In the genomic region with DNA sequence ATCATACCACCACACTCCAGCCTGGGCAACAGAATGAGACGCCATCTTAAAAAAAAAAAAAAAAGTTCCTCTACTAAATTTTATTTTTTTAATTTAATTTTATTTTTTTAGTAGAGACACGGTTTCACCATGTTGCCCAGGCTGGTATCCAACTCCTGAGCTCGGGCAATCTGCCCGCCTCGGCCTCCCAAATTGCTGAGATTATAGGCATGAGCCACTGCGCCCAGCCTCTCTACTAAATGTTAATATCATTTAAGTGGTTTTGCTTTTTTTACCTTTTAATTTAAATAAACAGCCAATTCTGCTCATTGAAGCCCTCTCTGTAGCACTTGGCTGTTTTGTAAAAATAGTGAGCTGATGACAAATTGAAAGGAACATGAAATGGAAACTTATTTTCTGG, we compare ENCODE assay signal across 16 cellular contexts. TPM values are rescaled to one million over a fixed set of nuclear protein-coding genes. Genes with fewer than 3 reads are reported as not detected.
DNase-seq lines count a peak whose midpoint lies in the region; ATAC-seq and TF ChIP-seq lines count a peak whose summit lies in the region.
"Had no signal": no experiment of that assay in that cellular context is flagged by ENCODE, and none has a peak within 500 bp of the region (broad histone marks: within the 10 kb centered on the region; RNA-seq: fewer than 3 reads in every experiment).

No MANE protein-coding gene starts in this region.

- CTCF ChIA-PET in activated CD8-positive, alpha-beta T cell treated with anti-CD3 and anti-CD28 coated beads, Interleukin-2, amount 10 ng/mL, durations not matched to agents 7 days and 5 days (lab: Charles Lee), result interaction anchor here (0.6 to 4.3 kb wide), 31 partner anchors 9 to 682 kb away, joined by 3 to 47 read pairs (median 4); no protein-coding TSS in a partner anchor

- no peaks in the 10 kb centered on the region for H3K27me3 Mint-ChIP-seq in activated T-cell treated with anti-CD3 and anti-CD28 coated beads, Interleukin-2, amount 50 U/mL, for 72 hours (ENCODE audit: low read depth)
- no peaks in the 10 kb centered on the region for H3K27me3 Mint-ChIP-seq in activated CD8-positive, alpha-beta T cell treated with anti-CD3 and anti-CD28 coated beads, Interleukin-2, amount 10 ng/mL, durations not matched to agents 7 days and 5 days (ENCODE audit: low read depth)

- H3K9me3 ChIP-seq in lower lobe of right lung (no peaks in the 10 kb centered on the region), stomach smooth muscle (ENCODE audit: control insufficient read depth in 2 of 2, low read length in 2 of 2) (no peaks in the 10 kb centered on the region), uterus (no peaks in the 10 kb centered on the region)
- H3K9me3 ChIP-seq: gastroesophageal sphincter, SJSA1 had no signal

- no peaks in the 10 kb centered on the region for H3K9me3 Mint-ChIP-seq in activated T-cell treated with anti-CD3 and anti-CD28 coated beads, Interleukin-2, amount 50 U/mL, for 72 hours
- no peaks in the 10 kb centered on the region for H3K9me3 Mint-ChIP-seq in activated CD8-positive, alpha-beta T cell treated with anti-CD3 and anti-CD28 coated beads, Interleukin-2, amount 10 ng/mL, durations not matched to agents 7 days and 5 days (ENCODE audit: insufficient read depth)
- H3K9me3 Mint-ChIP-seq: activated B cell treated with CpG ODN at 0.5 μM for 24 hours; brain; CD14-positive monocyte; dendritic cell treated with granulocyte-macrophage colony-stimulating factor and Interleukin-4, amounts not matched to agents 40 ng/mL and 50 ng/mL, for 4 days had no signal

- H3K27ac ChIP-seq in lower lobe of right lung, result no peak overlapping the region
- peak overlapping the region; percentile 70 for H3K27ac ChIP-seq in stomach smooth muscle (ENCODE audit: low read length)
- H3K27ac ChIP-seq in uterus, result peak overlapping the region in 1 of 2 donors; percentile 66
- H3K27ac ChIP-seq: SJSA1 had no signal

- H3K4me3 ChIP-seq in lower lobe of right lung (no peak overlapping the region), stomach smooth muscle (ENCODE audit: low read length in 2 of 2) (peak overlapping the region; percentile 50 to 66), uterus (no peak overlapping the region)
- H3K4me3 ChIP-seq: SJSA1 had no signal

- no peak for TF ChIP-seq CTCF in lower lobe of right lung (IDR thresholded peaks at IDR 0.05)
- no peak for TF ChIP-seq CTCF in uterus (IDR thresholded peaks at IDR 0.05)

- peak overlapping the region; percentile 36 for H3K9ac ChIP-seq in stomach smooth muscle (ENCODE audit: low read length in 2 of 2)

- POLR2A ChIA-PET in activated CD8-positive, alpha-beta T cell treated with anti-CD3 and anti-CD28 coated beads, Interleukin-2, amount 10 ng/mL, durations not matched to agents 7 days and 5 days (lab: Charles Lee), result interaction anchor here (0.6 to 1.0 kb wide), 3 partner anchors 22 to 166 kb away, joined by 3 read pairs; no protein-coding TSS in a partner anchor

- H3K4me1 Mint-ChIP-seq in activated T-cell treated with anti-CD3 and anti-CD28 coated beads, Interleukin-2, amount 50 U/mL, for 72 hours (ENCODE audit: low read depth), result peaks cover 5% of the 10 kb centered on the region
- peaks cover 6% of the 10 kb centered on the region for H3K4me1 Mint-ChIP-seq in activated CD8-positive, alpha-beta T cell treated with anti-CD3 and anti-CD28 coated beads, Interleukin-2, amount 10 ng/mL, durations not matched to agents 7 days and 5 days (ENCODE audit: low read depth)
- H3K4me1 Mint-ChIP-seq: CD14-positive monocyte had no signal

- ATAC-seq in activated T-cell treated with anti-CD3 and anti-CD28 coated beads, Interleukin-2, amount 50 U/mL, for 72 hours (replicated peaks in 1 of 2), result no peak
- no peak for ATAC-seq in activated CD8-positive, alpha-beta T cell treated with anti-CD3 and anti-CD28 coated beads, Interleukin-2, amount 10 ng/mL, durations not matched to agents 7 days and 5 days
- ATAC-seq in lower lobe of right lung, result no peak

- H3K4me3 Mint-ChIP-seq in activated T-cell treated with anti-CD3 and anti-CD28 coated beads, Interleukin-2, amount 50 U/mL, for 72 hours, result peak overlapping the region; percentile 8 to 52
- no peak overlapping the region for H3K4me3 Mint-ChIP-seq in activated CD8-positive, alpha-beta T cell treated with anti-CD3 and anti-CD28 coated beads, Interleukin-2, amount 10 ng/mL, durations not matched to agents 7 days and 5 days
- H3K4me3 Mint-ChIP-seq: activated B cell treated with CpG ODN at 0.5 μM for 24 hours; CD14-positive monocyte; dendritic cell treated with granulocyte-macrophage colony-stimulating factor and Interleukin-4, amounts not matched to agents 40 ng/mL and 50 ng/mL, for 4 days had no signal

- no peaks in the 10 kb centered on the region for H3K36me3 Mint-ChIP-seq in activated T-cell treated with anti-CD3 and anti-CD28 coated beads, Interleukin-2, amount 50 U/mL, for 72 hours (ENCODE audit: insufficient read depth in 2 of 2)
- H3K36me3 Mint-ChIP-seq in activated CD8-positive, alpha-beta T cell treated with anti-CD3 and anti-CD28 coated beads, Interleukin-2, amount 10 ng/mL, durations not matched to agents 7 days and 5 days (ENCODE audit: low read depth), result no peaks in the 10 kb centered on the region
- H3K36me3 Mint-ChIP-seq: brain, CD14-positive monocyte had no signal

- no peak for TF ChIP-seq POLR2A in uterus (IDR thresholded peaks at IDR 0.05)

- H3K27ac Mint-ChIP-seq in activated T-cell treated with anti-CD3 and anti-CD28 coated beads, Interleukin-2, amount 50 U/mL, for 72 hours, result peak overlapping the region; percentile 73
- peak overlapping the region; percentile 7 for H3K27ac Mint-ChIP-seq in activated CD8-positive, alpha-beta T cell treated with anti-CD3 and anti-CD28 coated beads, Interleukin-2, amount 10 ng/mL, durations not matched to agents 7 days and 5 days
- H3K27ac Mint-ChIP-seq: activated B cell treated with CpG ODN at 0.5 μM for 24 hours; dendritic cell treated with granulocyte-macrophage colony-stimulating factor and Interleukin-4, amounts not matched to agents 40 ng/mL and 50 ng/mL, for 4 days had no signal

- no peak for DNase-seq in activated T-cell treated with anti-CD3 and anti-CD28 coated beads, Interleukin-2, amount 50 U/mL, for 72 hours
- DNase-seq in activated T-cell treated with anti-CD3 and anti-CD28 coated beads for 4 hours, result no peak
- no peak for DNase-seq in activated CD8-positive, alpha-beta T cell treated with anti-CD3 and anti-CD28 coated beads, Interleukin-2, amount 10 ng/mL, durations not matched to agents 7 days and 5 days
- DNase-seq in lower lobe of right lung, result peak; percentile 34
- no peak for DNase-seq in G401 (ENCODE audit: low spot score)
- no peak for DNase-seq in NCI-H1417 (lab: John Stamatoyannopoulos, UW)
- no peak for DNase-seq in uterus
- DNase-seq: activated B cell treated with CpG ODN at 0.5 μM for 24 hours, NCI-H526 treated with DMSO at 0.1 percent for 48 hours had no signal

- intact Hi-C loops in lower lobe of right lung (cut with DNase I) (loop anchor here (10.0 kb wide), 1 partner anchor 163 kb away; no protein-coding TSS in a partner anchor), uterus (cut with DNase I; ENCODE audit: low total_unique reads) (no loop called here)

- H3K4me1 ChIP-seq in lower lobe of right lung (peaks cover 28% of the 10 kb centered on the region), stomach smooth muscle (ENCODE audit: control insufficient read depth, insufficient read depth, low read length) (peaks cover 15% of the 10 kb centered on the region), uterus (no peaks in the 10 kb centered on the region)

- H3K36me3 ChIP-seq in lower lobe of right lung, result no peaks in the 10 kb centered on the region
- no peaks in the 10 kb centered on the region for H3K36me3 ChIP-seq in stomach smooth muscle (ENCODE audit: control insufficient read depth in 2 of 2, insufficient read depth in 2 of 2, low read length in 2 of 2)
- H3K36me3 ChIP-seq in uterus, result no peaks in the 10 kb centered on the region
- H3K36me3 ChIP-seq: gastroesophageal sphincter, SJSA1 had no signal

- no peaks in the 10 kb centered on the region for H3K27me3 ChIP-seq in lower lobe of right lung (ENCODE audit: low read depth)
- H3K27me3 ChIP-seq in stomach smooth muscle (ENCODE audit: control insufficient read depth in 1 of 2, insufficient read depth in 2 of 2, low read length in 2 of 2), result no peaks in the 10 kb centered on the region
- no peaks in the 10 kb centered on the region for H3K27me3 ChIP-seq in uterus
- H3K27me3 ChIP-seq: gastroesophageal sphincter, SJSA1 had no signal

- in situ Hi-C loops in G401 (cut with HindIII; ENCODE audit: low sequenced_read_pairs), result no loop called here

RNA-seq across cellular contexts. Expression of a gene that starts 9.2 kb away (rescaled TPM):
- under 1 TPM in 1 of 2 donors, not detected in 1; 0.09 TPM for total RNA-seq in activated T-cell treated with anti-CD3 and anti-CD28 coated beads, Interleukin-2, amount 50 U/mL, for 72 hours
- total RNA-seq in activated CD8-positive, alpha-beta T cell treated with anti-CD3 and anti-CD28 coated beads, Interleukin-2, amount 10 ng/mL, durations not matched to agents 7 days and 5 days, result under 1 TPM; 0.16 to 0.61 TPM
- total RNA-seq in lower lobe of right lung (60.1 TPM), uterus (1 to 10 TPM in 3 of 4 donors, under 1 TPM in 1; 0.26 to 4.6 (median 4.0) TPM)
- total RNA-seq in G401 (2014; rRNA removed; shearing (Covaris generic)), result not detected in 2 replicates
- total RNA-seq: activated B cell treated with CpG ODN at 0.5 μM for 24 hours had no signal

RNA-seq across cellular contexts. Expression of a gene that starts 15.0 kb away (rescaled TPM):
- total RNA-seq in activated T-cell treated with anti-CD3 and anti-CD28 coated beads, Interleukin-2, amount 50 U/mL, for 72 hours, result not detected
- not detected for total RNA-seq in activated CD8-positive, alpha-beta T cell treated with anti-CD3 and anti-CD28 coated beads, Interleukin-2, amount 10 ng/mL, durations not matched to agents 7 days and 5 days
- total RNA-seq in lower lobe of right lung (not detected), uterus (not detected)
- total RNA-seq in G401 (2014; rRNA removed; shearing (Covaris generic)), result not detected in 2 replicates
- total RNA-seq: activated B cell treated with CpG ODN at 0.5 μM for 24 hours, gastroesophageal sphincter, sciatic nerve, SJSA1 had no signal

RNA-seq across cellular contexts. Expression of a gene that starts 46.1 kb away (rescaled TPM):
- 100 to 1,000 TPM; 198 to 239 TPM for total RNA-seq in activated T-cell treated with anti-CD3 and anti-CD28 coated beads, Interleukin-2, amount 50 U/mL, for 72 hours
- total RNA-seq in activated CD8-positive, alpha-beta T cell treated with anti-CD3 and anti-CD28 coated beads, Interleukin-2, amount 10 ng/mL, durations not matched to agents 7 days and 5 days, result 100 to 1,000 TPM; 189 to 207 TPM
- total RNA-seq in lower lobe of right lung (180 TPM), uterus (100 to 1,000 TPM in 2 of 4 donors, 10 to 100 TPM in 2; 62.8 to 199 (median 121) TPM)
- total RNA-seq in G401 (2014; rRNA removed; shearing (Covaris generic)), result 14.3 and 24.6 TPM in 2 replicates

Comparison
In these comparisons a context has a peak if more than half of its experiments do, and no peak if none do; other contexts are left out.
1. H3K4me3 ChIP-seq: peak in stomach smooth muscle (2 of 2); none in lower lobe of right lung (single experiment) and uterus (0 of 2).
2. RNA of a gene that starts 9.2 kb away (total RNA-seq): 60.1 TPM in lower lobe of right lung (single experiment); 0.26 to 4.6 TPM in uterus, 0.16 to 0.61 TPM in activated CD8-positive, alpha-beta T cell treated with anti-CD3 and anti-CD28 coated beads, Interleukin-2, amount 10 ng/mL, durations not matched to agents 7 days and 5 days, 0.09 TPM in activated T-cell treated with anti-CD3 and anti-CD28 coated beads, Interleukin-2, amount 50 U/mL, for 72 hours and not detected in G401; every median in the first group is over 10 times any median in the second.